Comparison of ENCODE assay signal across 1 cellular context in genomic region chr5:180119886-180120220, GRCh38.
TF ChIP-seq lines count a peak whose summit lies in the region.

No MANE protein-coding gene starts in this region.

TF ChIP-seq in WTC11, 78 proteins besides CTCF, POLR2A, EP300 and RAD21 (continued from another document):
- TF ChIP-seq, protein P1, sequence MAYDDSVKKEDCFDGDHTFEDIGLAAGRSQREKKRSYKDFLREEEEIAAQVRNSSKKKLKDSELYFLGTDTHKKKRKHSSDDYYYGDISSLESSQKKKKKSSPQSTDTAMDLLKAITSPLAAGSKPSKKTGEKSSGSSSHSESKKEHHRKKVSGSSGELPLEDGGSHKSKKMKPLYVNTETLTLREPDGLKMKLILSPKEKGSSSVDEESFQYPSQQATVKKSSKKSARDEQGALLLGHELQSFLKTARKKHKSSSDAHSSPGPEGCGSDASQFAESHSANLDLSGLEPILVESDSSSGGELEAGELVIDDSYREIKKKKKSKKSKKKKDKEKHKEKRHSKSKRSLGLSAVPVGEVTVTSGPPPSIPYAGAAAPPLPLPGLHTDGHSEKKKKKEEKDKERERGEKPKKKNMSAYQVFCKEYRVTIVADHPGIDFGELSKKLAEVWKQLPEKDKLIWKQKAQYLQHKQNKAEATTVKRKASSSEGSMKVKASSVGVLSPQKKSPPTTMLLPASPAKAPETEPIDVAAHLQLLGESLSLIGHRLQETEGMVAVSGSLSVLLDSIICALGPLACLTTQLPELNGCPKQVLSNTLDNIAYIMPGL (CRISPR knock-in tag; IDR thresholded peaks at IDR 0.05): no peak
- TF ChIP-seq, protein P2, sequence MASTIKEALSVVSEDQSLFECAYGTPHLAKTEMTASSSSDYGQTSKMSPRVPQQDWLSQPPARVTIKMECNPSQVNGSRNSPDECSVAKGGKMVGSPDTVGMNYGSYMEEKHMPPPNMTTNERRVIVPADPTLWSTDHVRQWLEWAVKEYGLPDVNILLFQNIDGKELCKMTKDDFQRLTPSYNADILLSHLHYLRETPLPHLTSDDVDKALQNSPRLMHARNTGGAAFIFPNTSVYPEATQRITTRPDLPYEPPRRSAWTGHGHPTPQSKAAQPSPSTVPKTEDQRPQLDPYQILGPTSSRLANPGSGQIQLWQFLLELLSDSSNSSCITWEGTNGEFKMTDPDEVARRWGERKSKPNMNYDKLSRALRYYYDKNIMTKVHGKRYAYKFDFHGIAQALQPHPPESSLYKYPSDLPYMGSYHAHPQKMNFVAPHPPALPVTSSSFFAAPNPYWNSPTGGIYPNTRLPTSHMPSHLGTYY (CRISPR knock-in tag; IDR thresholded peaks at IDR 0.05): no peak
- TF ChIP-seq CREB1 (CRISPR knock-in tag; IDR thresholded peaks at IDR 0.05) (no peak), ZNF396 (CRISPR knock-in tag; IDR thresholded peaks at IDR 0.05; ENCODE audit: borderline replicate concordance) (no peak), ZNF138 (CRISPR knock-in tag; conservative IDR thresholded peaks at IDR 0.05) (no peak), SMAD4 (CRISPR knock-in tag; IDR thresholded peaks at IDR 0.05) (no peak)
- TF ChIP-seq, protein P3, sequence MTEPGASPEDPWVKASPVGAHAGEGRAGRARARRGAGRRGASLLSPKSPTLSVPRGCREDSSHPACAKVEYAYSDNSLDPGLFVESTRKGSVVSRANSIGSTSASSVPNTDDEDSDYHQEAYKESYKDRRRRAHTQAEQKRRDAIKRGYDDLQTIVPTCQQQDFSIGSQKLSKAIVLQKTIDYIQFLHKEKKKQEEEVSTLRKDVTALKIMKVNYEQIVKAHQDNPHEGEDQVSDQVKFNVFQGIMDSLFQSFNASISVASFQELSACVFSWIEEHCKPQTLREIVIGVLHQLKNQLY (CRISPR knock-in tag; IDR thresholded peaks at IDR 0.05): no peak
